Comparison of ENCODE assay signal across 1 cellular context in genomic region chr10:59587083-59587755, GRCh38.
TF ChIP-seq lines count a peak whose summit lies in the region.

No MANE protein-coding gene starts in this region.

TF ChIP-seq in GM23338, 12 proteins besides CTCF, POLR2A, EP300 and RAD21 (continued from another document):
- TF ChIP-seq ZNF462 (CRISPR knock-in tag; IDR thresholded peaks at IDR 0.05) = no peak
TF ChIP-seq in GM23338: peak in this region for 0.
